11 cellular contexts compared by ENCODE assay signal in genomic region chr17:75983501-75984181, GRCh38. TPM values are rescaled to one million over a fixed set of nuclear protein-coding genes. Genes with fewer than 3 reads are reported as not detected.
DNase-seq lines count a peak whose midpoint lies in the region; ATAC-seq, FAIRE-seq and TF ChIP-seq lines count a peak whose summit lies in the region.
"Had no signal": no experiment of that assay in that cellular context is flagged by ENCODE, and none has a peak within 500 bp of the region (broad histone marks: within the 10 kb centered on the region; RNA-seq: fewer than 3 reads in every experiment).

No MANE protein-coding gene starts in this region.

- intact Hi-C loops in HepG2 (cut with micrococcal nuclease; ENCODE audit: unreplicated experiment) = no loop called here
- intact Hi-C loops in colonic mucosa (cut with DNase I) = no loop called here

- TF ChIP-seq CTCF in brain (conservative IDR thresholded peaks at IDR 0.05) (no peak), HepG2 (CRISPR knock-in tag; IDR thresholded peaks at IDR 0.05) (no peak), MM.1S (IDR thresholded peaks at IDR 0.05; ENCODE audit: low read length) (no peak), colonic mucosa (IDR thresholded peaks at IDR 0.05) (no peak)

- ATAC-seq in HepG2 (no peak), HG03025 (IDR thresholded peaks at IDR 0.05; ENCODE audit: low FRiP score, unreplicated experiment) (no peak), GM21717 (IDR thresholded peaks at IDR 0.05; ENCODE audit: unreplicated experiment) (no peak)
- ATAC-seq: activated CD8-positive, alpha-beta memory T cell treated with anti-CD3 and anti-CD28 coated beads, Interleukin-2, amount 10 ng/mL, durations not matched to agents 7 days and 5 days had no signal

- POLR2A ChIA-PET in HepG2 (lab: Yijun Ruan, JAX) = interaction anchor here (1.0 to 11.5 kb wide), 2 partner anchors 16 to 106 kb away, joined by 4 to 481 read pairs; partner anchors contain the start of gene CDK3

- H3K27ac Mint-ChIP-seq in brain = peak overlapping the region; percentile 15 to 83 (median 64)
- H3K27ac Mint-ChIP-seq: activated CD8-positive, alpha-beta memory T cell treated with anti-CD3 and anti-CD28 coated beads, Interleukin-2, amount 10 ng/mL, durations not matched to agents 7 days and 5 days had no signal

- CTCF ChIA-PET in HepG2 (lab: Yijun Ruan, JAX; ENCODE audit: low intra/inter-chr PET ratio, low total read pairs) = no interaction called here

- in situ Hi-C loops in ACHN (cut with HindIII; ENCODE audit: low pct_ligation_motif_present, low pct_unique_long_range_greater_than_20kb, low sequenced_read_pairs) (no loop called here), KBM-7 (cut with MboI; ENCODE audit: low pct_unique_long_range_greater_than_20kb, low sequenced_read_pairs) (no loop called here), HepG2 (cut with HindIII; ENCODE audit: extremely low pct_ligation_motif_present, low pct_unique_long_range_greater_than_20kb) (no loop called here)

- H3K27me3 ChIP-seq in HepG2 (ENCODE audit: control insufficient read depth in 1 of 2, insufficient read depth in 2 of 2, low read length in 2 of 2) (no peaks in the 10 kb centered on the region; a peak in 1 of 5 replicates), MM.1S (replicated peaks; ENCODE audit: insufficient read depth, low read length) (no peaks in the 10 kb centered on the region), colonic mucosa (no peaks in the 10 kb centered on the region)

- H3K9me3 ChIP-seq in HepG2 (ENCODE audit: low read length) = no peaks in the 10 kb centered on the region
- H3K9me3 ChIP-seq in MM.1S (replicated peaks; ENCODE audit: insufficient read depth, low read length) = no peaks in the 10 kb centered on the region
- no peaks in the 10 kb centered on the region for H3K9me3 ChIP-seq in colonic mucosa

- peaks cover 5% of the 10 kb centered on the region for H3K79me2 ChIP-seq in HepG2 (ENCODE audit: insufficient read depth, low read length)
- peaks cover 16% of the 10 kb centered on the region for H3K79me2 ChIP-seq in MM.1S (ENCODE audit: low read length)

- H3K4me3 Mint-ChIP-seq in brain = peak overlapping the region in 4 of 5 experiments; percentile 4 to 63 (median 30)
- H3K4me3 Mint-ChIP-seq: activated CD8-positive, alpha-beta memory T cell treated with anti-CD3 and anti-CD28 coated beads, Interleukin-2, amount 10 ng/mL, durations not matched to agents 7 days and 5 days had no signal

- no peaks in the 10 kb centered on the region for H3F3A ChIP-seq in MM.1S (ENCODE audit: insufficient read depth, low read length)

- TF ChIP-seq EP300 in HepG2 (IDR thresholded peaks at IDR 0.05; ENCODE audit: low read depth in 2 of 2, low read length in 2 of 2) (no peak), HepG2 (CRISPR knock-in tag; IDR thresholded peaks at IDR 0.05; ENCODE audit: borderline replicate concordance) (no peak)

- no peaks in the 10 kb centered on the region for H3K9me2 ChIP-seq in MM.1S (replicated peaks; ENCODE audit: insufficient read depth, low read length)

- BruUV-seq in HepG2 (replicated peaks; lab: Mats Ljungman, UMichigan) = no TSS peak

- no peak for TF ChIP-seq POLR2A in HepG2 (IDR thresholded peaks at IDR 0.05; ENCODE audit: insufficient read depth in 1 of 2, low read depth in 2 of 2, low read length in 2 of 2)

- peaks cover 53% of the 10 kb centered on the region for H3K4me1 Mint-ChIP-seq in brain

- no peaks in the 10 kb centered on the region for H3K9me3 Mint-ChIP-seq in brain

- H4K20me1 ChIP-seq in HepG2 (ENCODE audit: insufficient read depth, low read length) (no peaks in the 10 kb centered on the region), MM.1S (ENCODE audit: insufficient read depth, low read length) (no peaks in the 10 kb centered on the region)

- no peak for FAIRE-seq in HepG2 (lab: Jason Lieb, UNC)

- no peak for TF ChIP-seq RAD21 in HepG2 (CRISPR knock-in tag; IDR thresholded peaks at IDR 0.05)

- H3K9ac ChIP-seq in HepG2 (ENCODE audit: insufficient read depth, low read depth, low read length) = no peak overlapping the region
- no peak overlapping the region for H3K9ac ChIP-seq in MM.1S (ENCODE audit: low read length)
- no peak overlapping the region for H3K9ac ChIP-seq in colonic mucosa (ENCODE audit: low read depth in 2 of 2, low read length in 2 of 2)

- peak; percentile 19 for DNase-seq in ACHN
- peak; percentile 14 for DNase-seq in KBM-7
- no peak for DNase-seq in HepG2 (ENCODE audit: low spot score)
- no peak for DNase-seq in MM.1S
- no peak for DNase-seq in colonic mucosa
- DNase-seq: activated CD8-positive, alpha-beta memory T cell treated with anti-CD3 and anti-CD28 coated beads, Interleukin-2, amount 10 ng/mL, durations not matched to agents 7 days and 5 days; NCI-H2081 treated with DMSO at 0.1 percent for 48 hours; SW 1271 had no signal

- WGBS in HepG2 (ENCODE audit: low lambda C conversion rate) = 79% methylated on average over 6 of the region's 6 CpGs

- peaks cover 5% of the 10 kb centered on the region for H3K36me3 Mint-ChIP-seq in brain
- H3K36me3 Mint-ChIP-seq: activated CD8-positive, alpha-beta memory T cell treated with anti-CD3 and anti-CD28 coated beads, Interleukin-2, amount 10 ng/mL, durations not matched to agents 7 days and 5 days had no signal

- peaks cover 2% of the 10 kb centered on the region for H3K27me3 Mint-ChIP-seq in brain
- H3K27me3 Mint-ChIP-seq: activated CD8-positive, alpha-beta memory T cell treated with anti-CD3 and anti-CD28 coated beads, Interleukin-2, amount 10 ng/mL, durations not matched to agents 7 days and 5 days had no signal

- H2AFZ ChIP-seq in HepG2 (ENCODE audit: low read length) (no peak overlapping the region), MM.1S (ENCODE audit: low read length) (no peak overlapping the region)

- H3K4me1 ChIP-seq in HepG2 (ENCODE audit: insufficient read depth, low read length) = peaks cover 60% of the 10 kb centered on the region
- H3K4me1 ChIP-seq in MM.1S (ENCODE audit: low read length) = no peaks in the 10 kb centered on the region
- H3K4me1 ChIP-seq in colonic mucosa = peaks cover 4% of the 10 kb centered on the region

- H3K4me2 ChIP-seq in HepG2 (ENCODE audit: low read depth, low read length) (no peak overlapping the region), MM.1S (ENCODE audit: low read depth, low read length) (no peak overlapping the region)

- H3K36me3 ChIP-seq in HepG2 (replicated peaks in 1 of 2; ENCODE audit: control insufficient read depth in 1 of 2, insufficient read depth in 2 of 2, low read length in 2 of 2) = peaks cover 1 to 5% of the 10 kb centered on the region in 2 experiments; a peak in 3 of 5 replicates
- no peaks in the 10 kb centered on the region for H3K36me3 ChIP-seq in MM.1S (replicated peaks; ENCODE audit: insufficient read depth, low read length)
- H3K36me3 ChIP-seq in colonic mucosa = no peaks in the 10 kb centered on the region

- H3K27ac ChIP-seq in HepG2 (ENCODE audit: extremely low read length, insufficient read depth, low read length) = no peak overlapping the region
- no peak overlapping the region for H3K27ac ChIP-seq in MM.1S (ENCODE audit: low read length)
- no peak overlapping the region for H3K27ac ChIP-seq in colonic mucosa

- no peak overlapping the region for H3K4me3 ChIP-seq in HepG2 (replicated peaks in 1 of 3; ENCODE audit: insufficient read depth in 1 of 3, low read depth in 2 of 3, low read length in 3 of 3)
- no peak overlapping the region for H3K4me3 ChIP-seq in MM.1S (ENCODE audit: low read length)
- H3K4me3 ChIP-seq in colonic mucosa = no peak overlapping the region

RNA-seq across cellular contexts. Expression of gene TEN1, which starts 4.6 kb away (rescaled TPM):
- polyA plus RNA-seq in brain (ENCODE audit: insufficient read depth, low read depth, low replicate concordance) = 12.9 TPM
- total RNA-seq in HepG2 (2016; rRNA removed; fragmentation: Illumina TruSeq; extraction: Trizol) = 14.7 and 18.0 TPM in 2 replicates
- 26.3 and 36.8 TPM in 2 replicates for total RNA-seq in HepG2 (2016; cell fraction: cytosol; rRNA removed; fragmentation: Illumina TruSeq; extraction: Trizol; ENCODE audit: low read depth)
- 13.8 and 19.0 TPM in 2 replicates for total RNA-seq in HepG2 (2016; cell fraction: insoluble cytoplasmic fraction; rRNA removed; fragmentation: Illumina TruSeq; extraction: Trizol)
- total RNA-seq in HepG2 (2016; cell fraction: membrane; rRNA removed; fragmentation: Illumina TruSeq; extraction: Trizol) = 38.9 and 47.5 TPM in 2 replicates
- total RNA-seq in HepG2 (2016; cell fraction: nucleus; rRNA removed; fragmentation: Illumina TruSeq; extraction: Trizol) = 9.0 and 10.9 TPM in 2 replicates
- 21.3 and 29.4 TPM in 2 replicates for polyA plus RNA-seq in HepG2 (2011; rRNA removed)
- 20.7 and 26.7 TPM in 2 replicates for polyA plus RNA-seq in HepG2 (2011; cell fraction: cytosol; rRNA removed)
- 68.4 and 69.7 TPM in 2 replicates for polyA plus RNA-seq in HepG2 (2011; cell fraction: nucleus; rRNA removed)
- polyA plus RNA-seq in HepG2 (2012) = 17.2 and 19.1 TPM in 2 replicates
- 36.8 and 50.4 TPM in 2 replicates for polyA plus RNA-seq in HepG2 (2016; cell fraction: cytosol; fragmentation: Illumina TruSeq; extraction: Trizol; ENCODE audit: low read depth)
- 17.0 and 17.1 TPM in 2 replicates for polyA plus RNA-seq in HepG2 (2016; cell fraction: insoluble cytoplasmic fraction; fragmentation: Illumina TruSeq; extraction: Trizol; ENCODE audit: low read depth)
- 37.6 and 44.5 TPM in 2 replicates for polyA plus RNA-seq in HepG2 (2016; cell fraction: membrane; fragmentation: Illumina TruSeq; extraction: Trizol; ENCODE audit: low read depth)
- 23.5 and 24.6 TPM in 2 replicates for polyA plus RNA-seq in HepG2 (2016; cell fraction: nucleus; fragmentation: Illumina TruSeq; extraction: Trizol; ENCODE audit: insufficient read depth, low read depth)
- polyA minus RNA-seq in HepG2 (2011; rRNA and poly(A)+ RNA removed; ENCODE audit: low replicate concordance) = 12.3 and 13.2 TPM in 2 replicates
- 3.3 and 7.8 TPM in 2 replicates for polyA minus RNA-seq in HepG2 (2011; cell fraction: cytosol; rRNA and poly(A)+ RNA removed)
- 6.5 and 7.1 TPM in 2 replicates for polyA minus RNA-seq in HepG2 (2011; cell fraction: nucleus; rRNA and poly(A)+ RNA removed)
- total RNA-seq in colonic mucosa = 10 to 100 TPM; 15.9 to 18.6 TPM

RNA-seq across cellular contexts. Expression of gene ACOX1, which starts 4.7 kb away (rescaled TPM):
- polyA plus RNA-seq in brain (ENCODE audit: insufficient read depth, low read depth, low replicate concordance) (27.6 TPM), HepG2 (2011; rRNA removed) (84.2 and 86.4 TPM in 2 replicates)
- total RNA-seq in HepG2 (2016; rRNA removed; fragmentation: Illumina TruSeq; extraction: Trizol) (120 and 156 TPM in 2 replicates), colonic mucosa (100 to 1,000 TPM; 110 to 136 TPM)
- total RNA-seq in HepG2 (2016; cell fraction: cytosol; rRNA removed; fragmentation: Illumina TruSeq; extraction: Trizol; ENCODE audit: low read depth) = 10.7 and 14.1 TPM in 2 replicates
- total RNA-seq in HepG2 (2016; cell fraction: insoluble cytoplasmic fraction; rRNA removed; fragmentation: Illumina TruSeq; extraction: Trizol) = 117 and 150 TPM in 2 replicates
- total RNA-seq in HepG2 (2016; cell fraction: membrane; rRNA removed; fragmentation: Illumina TruSeq; extraction: Trizol) = 29.9 and 30.7 TPM in 2 replicates
- total RNA-seq in HepG2 (2016; cell fraction: nucleus; rRNA removed; fragmentation: Illumina TruSeq; extraction: Trizol) = 86.5 and 102 TPM in 2 replicates
- 56.8 and 64.7 TPM in 2 replicates for polyA plus RNA-seq in HepG2 (2011; cell fraction: cytosol; rRNA removed)
- 77.2 and 84.5 TPM in 2 replicates for polyA plus RNA-seq in HepG2 (2011; cell fraction: nucleus; rRNA removed)
- 59.6 and 89.0 TPM in 2 replicates for polyA plus RNA-seq in HepG2 (2012)
- polyA plus RNA-seq in HepG2 (2016; cell fraction: cytosol; fragmentation: Illumina TruSeq; extraction: Trizol; ENCODE audit: low read depth) = 5.3 and 5.6 TPM in 2 replicates
- polyA plus RNA-seq in HepG2 (2016; cell fraction: insoluble cytoplasmic fraction; fragmentation: Illumina TruSeq; extraction: Trizol; ENCODE audit: low read depth) = 71.5 and 71.7 TPM in 2 replicates
- 8.6 and 11.1 TPM in 2 replicates for polyA plus RNA-seq in HepG2 (2016; cell fraction: membrane; fragmentation: Illumina TruSeq; extraction: Trizol; ENCODE audit: low read depth)
- 66.2 and 73.5 TPM in 2 replicates for polyA plus RNA-seq in HepG2 (2016; cell fraction: nucleus; fragmentation: Illumina TruSeq; extraction: Trizol; ENCODE audit: insufficient read depth, low read depth)
- polyA minus RNA-seq in HepG2 (2011; rRNA and poly(A)+ RNA removed; ENCODE audit: low replicate concordance) = 73.6 and 303 TPM in 2 replicates
- 201 and 237 TPM in 2 replicates for polyA minus RNA-seq in HepG2 (2011; cell fraction: cytosol; rRNA and poly(A)+ RNA removed)
- 162 and 215 TPM in 2 replicates for polyA minus RNA-seq in HepG2 (2011; cell fraction: nucleus; rRNA and poly(A)+ RNA removed)

RNA-seq across cellular contexts. Expression of gene CDK3, which starts 17.0 kb away (rescaled TPM):
- polyA plus RNA-seq in brain (ENCODE audit: insufficient read depth, low read depth, low replicate concordance) (3.3 TPM), HepG2 (2011; rRNA removed) (11.4 and 18.0 TPM in 2 replicates)
- total RNA-seq in HepG2 (2016; rRNA removed; fragmentation: Illumina TruSeq; extraction: Trizol) (2.0 and 5.8 TPM in 2 replicates), colonic mucosa (1 to 10 TPM; 5.3 to 8.2 TPM)
- total RNA-seq in HepG2 (2016; cell fraction: cytosol; rRNA removed; fragmentation: Illumina TruSeq; extraction: Trizol; ENCODE audit: low read depth) = 1.8 and 2.5 TPM in 2 replicates
- 1.6 and 5.0 TPM in 2 replicates for total RNA-seq in HepG2 (2016; cell fraction: insoluble cytoplasmic fraction; rRNA removed; fragmentation: Illumina TruSeq; extraction: Trizol)
- 2.3 TPM in 2 replicates for total RNA-seq in HepG2 (2016; cell fraction: membrane; rRNA removed; fragmentation: Illumina TruSeq; extraction: Trizol)
- total RNA-seq in HepG2 (2016; cell fraction: nucleus; rRNA removed; fragmentation: Illumina TruSeq; extraction: Trizol) = 7.8 and 9.0 TPM in 2 replicates
- polyA plus RNA-seq in HepG2 (2011; cell fraction: cytosol; rRNA removed) = 5.4 and 6.1 TPM in 2 replicates
- polyA plus RNA-seq in HepG2 (2011; cell fraction: nucleus; rRNA removed) = 90.2 and 107 TPM in 2 replicates
- polyA plus RNA-seq in HepG2 (2012) = 10.2 and 11.2 TPM in 2 replicates
- 0.93 and 1.5 TPM in 2 replicates for polyA plus RNA-seq in HepG2 (2016; cell fraction: cytosol; fragmentation: Illumina TruSeq; extraction: Trizol; ENCODE audit: low read depth)
- polyA plus RNA-seq in HepG2 (2016; cell fraction: insoluble cytoplasmic fraction; fragmentation: Illumina TruSeq; extraction: Trizol; ENCODE audit: low read depth) = 1.1 and 1.4 TPM in 2 replicates
- 1.8 and 2.0 TPM in 2 replicates for polyA plus RNA-seq in HepG2 (2016; cell fraction: membrane; fragmentation: Illumina TruSeq; extraction: Trizol; ENCODE audit: low read depth)
- polyA plus RNA-seq in HepG2 (2016; cell fraction: nucleus; fragmentation: Illumina TruSeq; extraction: Trizol; ENCODE audit: insufficient read depth, low read depth) = 29.8 and 32.4 TPM in 2 replicates
- 0.84 and 2.9 TPM in 2 replicates for polyA minus RNA-seq in HepG2 (2011; rRNA and poly(A)+ RNA removed; ENCODE audit: low replicate concordance)
- polyA minus RNA-seq in HepG2 (2011; cell fraction: cytosol; rRNA and poly(A)+ RNA removed) = 0.62 and 1.3 TPM in 2 replicates
- polyA minus RNA-seq in HepG2 (2011; cell fraction: nucleus; rRNA and poly(A)+ RNA removed) = 4.0 and 7.6 TPM in 2 replicates

RNA-seq across cellular contexts. Expression of gene FBF1, which starts 42.8 kb away (rescaled TPM):
- polyA plus RNA-seq in brain (ENCODE audit: insufficient read depth, low read depth, low replicate concordance) (10.6 TPM), HepG2 (2011; rRNA removed) (2.4 and 2.7 TPM in 2 replicates)
- total RNA-seq in HepG2 (2016; rRNA removed; fragmentation: Illumina TruSeq; extraction: Trizol) (3.5 and 8.1 TPM in 2 replicates), colonic mucosa (10 to 100 TPM in 1 of 2 donors, 1 to 10 TPM in 1; 3.2 to 21.5 TPM)
- 9.1 and 11.4 TPM in 2 replicates for total RNA-seq in HepG2 (2016; cell fraction: cytosol; rRNA removed; fragmentation: Illumina TruSeq; extraction: Trizol; ENCODE audit: low read depth)
- 2.6 and 8.5 TPM in 2 replicates for total RNA-seq in HepG2 (2016; cell fraction: insoluble cytoplasmic fraction; rRNA removed; fragmentation: Illumina TruSeq; extraction: Trizol)
- 4.8 and 6.0 TPM in 2 replicates for total RNA-seq in HepG2 (2016; cell fraction: membrane; rRNA removed; fragmentation: Illumina TruSeq; extraction: Trizol)
- 10.2 TPM in 2 replicates for total RNA-seq in HepG2 (2016; cell fraction: nucleus; rRNA removed; fragmentation: Illumina TruSeq; extraction: Trizol)
- 0.77 and 1.5 TPM in 2 replicates for polyA plus RNA-seq in HepG2 (2011; cell fraction: cytosol; rRNA removed)
- 17.0 and 21.4 TPM in 2 replicates for polyA plus RNA-seq in HepG2 (2011; cell fraction: nucleus; rRNA removed)
- 1.5 and 1.6 TPM in 2 replicates for polyA plus RNA-seq in HepG2 (2012)
- polyA plus RNA-seq in HepG2 (2016; cell fraction: cytosol; fragmentation: Illumina TruSeq; extraction: Trizol; ENCODE audit: low read depth) = 1.0 and 1.8 TPM in 2 replicates
- polyA plus RNA-seq in HepG2 (2016; cell fraction: insoluble cytoplasmic fraction; fragmentation: Illumina TruSeq; extraction: Trizol; ENCODE audit: low read depth) = 1.8 and 3.2 TPM in 2 replicates
- polyA plus RNA-seq in HepG2 (2016; cell fraction: membrane; fragmentation: Illumina TruSeq; extraction: Trizol; ENCODE audit: low read depth) = 1.5 and 2.3 TPM in 2 replicates
- polyA plus RNA-seq in HepG2 (2016; cell fraction: nucleus; fragmentation: Illumina TruSeq; extraction: Trizol; ENCODE audit: insufficient read depth, low read depth) = 19.0 and 21.2 TPM in 2 replicates
- 2.2 and 13.0 TPM in 2 replicates for polyA minus RNA-seq in HepG2 (2011; rRNA and poly(A)+ RNA removed; ENCODE audit: low replicate concordance)
- 1.2 and 2.1 TPM in 2 replicates for polyA minus RNA-seq in HepG2 (2011; cell fraction: cytosol; rRNA and poly(A)+ RNA removed)
- polyA minus RNA-seq in HepG2 (2011; cell fraction: nucleus; rRNA and poly(A)+ RNA removed) = 6.3 and 6.5 TPM in 2 replicates

RNA-seq across cellular contexts. Expression of gene EVPL, which starts 43.5 kb away (rescaled TPM):
- polyA plus RNA-seq in brain (ENCODE audit: insufficient read depth, low read depth, low replicate concordance) = 0.92 TPM
- total RNA-seq in HepG2 (2016; rRNA removed; fragmentation: Illumina TruSeq; extraction: Trizol) = 3.6 and 8.2 TPM in 2 replicates
- 1.1 and 1.8 TPM in 2 replicates for total RNA-seq in HepG2 (2016; cell fraction: cytosol; rRNA removed; fragmentation: Illumina TruSeq; extraction: Trizol; ENCODE audit: low read depth)
- total RNA-seq in HepG2 (2016; cell fraction: insoluble cytoplasmic fraction; rRNA removed; fragmentation: Illumina TruSeq; extraction: Trizol) = 2.4 and 9.2 TPM in 2 replicates
- total RNA-seq in HepG2 (2016; cell fraction: membrane; rRNA removed; fragmentation: Illumina TruSeq; extraction: Trizol) = 1.1 and 1.4 TPM in 2 replicates
- 8.8 and 9.0 TPM in 2 replicates for total RNA-seq in HepG2 (2016; cell fraction: nucleus; rRNA removed; fragmentation: Illumina TruSeq; extraction: Trizol)
- polyA plus RNA-seq in HepG2 (2011; rRNA removed) = 2.1 and 4.3 TPM in 2 replicates
- polyA plus RNA-seq in HepG2 (2011; cell fraction: cytosol; rRNA removed) = 0.99 and 1.4 TPM in 2 replicates
- 26.0 and 30.5 TPM in 2 replicates for polyA plus RNA-seq in HepG2 (2011; cell fraction: nucleus; rRNA removed)
- polyA plus RNA-seq in HepG2 (2012) = 3.9 and 4.6 TPM in 2 replicates
- polyA plus RNA-seq in HepG2 (2016; cell fraction: cytosol; fragmentation: Illumina TruSeq; extraction: Trizol; ENCODE audit: low read depth) = 0.88 and 1.3 TPM in 2 replicates
- 2.9 and 4.4 TPM in 2 replicates for polyA plus RNA-seq in HepG2 (2016; cell fraction: insoluble cytoplasmic fraction; fragmentation: Illumina TruSeq; extraction: Trizol; ENCODE audit: low read depth)
- polyA plus RNA-seq in HepG2 (2016; cell fraction: membrane; fragmentation: Illumina TruSeq; extraction: Trizol; ENCODE audit: low read depth) = 1.0 and 1.6 TPM in 2 replicates
- 26.6 and 28.0 TPM in 2 replicates for polyA plus RNA-seq in HepG2 (2016; cell fraction: nucleus; fragmentation: Illumina TruSeq; extraction: Trizol; ENCODE audit: insufficient read depth, low read depth)
- polyA minus RNA-seq in HepG2 (2011; rRNA and poly(A)+ RNA removed; ENCODE audit: low replicate concordance) = 3.4 and 3.8 TPM in 2 replicates
- polyA minus RNA-seq in HepG2 (2011; cell fraction: cytosol; rRNA and poly(A)+ RNA removed) = 3.0 TPM in 2 replicates
- polyA minus RNA-seq in HepG2 (2011; cell fraction: nucleus; rRNA and poly(A)+ RNA removed) = 4.9 and 7.6 TPM in 2 replicates
- 10 to 100 TPM; 18.8 to 31.1 TPM for total RNA-seq in colonic mucosa

Comparison
In these comparisons a context has a peak if more than half of its experiments do, and no peak if none do; other contexts are left out.
1. DNase-seq: peak in ACHN (single experiment) and KBM-7 (single experiment); none in HepG2 (single experiment), MM.1S (single experiment) and colonic mucosa (single experiment).